ENCODE assay signal across 33 cellular contexts in the genomic region with DNA sequence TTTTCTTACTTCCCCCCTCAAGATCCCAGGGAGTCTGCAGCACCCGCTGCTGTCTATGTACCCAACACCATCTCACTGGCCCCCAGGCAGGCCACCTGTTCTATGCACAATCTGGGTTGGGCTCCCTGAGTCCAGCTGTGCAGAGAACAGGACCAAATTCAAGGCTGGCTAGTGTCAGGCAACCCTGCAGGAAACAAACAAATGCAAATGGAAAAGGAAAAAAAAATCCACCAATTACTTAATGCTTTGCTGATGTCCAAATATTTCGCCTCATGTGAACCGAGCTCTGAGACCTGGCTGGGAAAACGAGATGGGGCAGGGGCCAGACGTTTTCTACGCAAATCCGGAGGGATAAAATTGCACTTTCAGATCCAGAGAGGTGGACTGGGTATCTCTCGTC.
DNase-seq lines count a peak whose midpoint lies in the region; ATAC-seq, FAIRE-seq and TF ChIP-seq lines count a peak whose summit lies in the region.
"Had no signal": no experiment of that assay in that cellular context is flagged by ENCODE, and none has a peak within 500 bp of the region (broad histone marks: within the 10 kb centered on the region; RNA-seq: fewer than 3 reads in every experiment).

No MANE protein-coding gene starts in this region.

- H3K56ac ChIP-seq in H1 (replicated peaks; ENCODE audit: insufficient read length, low read depth, low read length) = no peak overlapping the region

- H3K18ac ChIP-seq in H1 (ENCODE audit: extremely low read depth, low read length) = peak overlapping the region; percentile 19; the same call in 1 of the 2 replicates
- H3K18ac ChIP-seq in mesenchymal stem cell (ENCODE audit: low read depth in 1 of 2, low read length in 2 of 2) = peak overlapping the region; percentile 78 to 81

- no peak overlapping the region for H3K4ac ChIP-seq in H1 (replicated peaks; ENCODE audit: insufficient read length, low read depth, low read length)
- peak overlapping the region in 1 of 2 experiments; percentile 50 for H3K4ac ChIP-seq in mesenchymal stem cell (ENCODE audit: low read depth in 1 of 2, low read length in 2 of 2)

- peaks cover 7% of the 10 kb centered on the region; the same call in 1 of the 2 replicates for H3K23me2 ChIP-seq in H1 (ENCODE audit: low read depth, low read length)

- TF ChIP-seq CTCF in A549 (IDR thresholded peaks at IDR 0.05) (no peak), H1 (IDR thresholded peaks at IDR 0.05; ENCODE audit: control extremely low read depth in 1 of 3, insufficient read depth in 1 of 3, low read depth in 1 of 3, low read length in 3 of 3) (no peak), stomach (IDR thresholded peaks at IDR 0.05) (no peak), RWPE1 (conservative IDR thresholded peaks at IDR 0.05; ENCODE audit: low read depth) (no peak)

- H3K14ac ChIP-seq in H1 (ENCODE audit: insufficient read length) (no peak overlapping the region), mesenchymal stem cell (ENCODE audit: low read length in 2 of 2) (no peak overlapping the region)

- POLR2A ChIA-PET in A549 (lab: Yijun Ruan, JAX) = interaction anchor here (0.8 kb wide), 1 partner anchor 25 kb away, joined by 3 read pairs; no protein-coding TSS in a partner anchor
- POLR2A ChIA-PET in H1 (lab: Charles Lee; ENCODE audit: partially characterized antibody) = no interaction called here
- POLR2A ChIA-PET in RWPE1 (lab: Yijun Ruan, JAX; ENCODE audit: low non-redundant PET) = no interaction called here

- 90% methylated on average over 7 of the region's 8 CpGs for WGBS in A549 (ENCODE audit: missing lambda C conversion rate)
- WGBS in H1 (ENCODE audit: extremely low coverage in 1 of 2, insufficient coverage in 1 of 2, insufficient read length in 1 of 2, insufficient replicate concordance in 2 of 2, low coverage in 1 of 2, low lambda C conversion rate in 2 of 2, missing lambda C conversion rate in 1 of 2), 2 experiments = 97% methylated on average over 8 of the region's 8 CpGs; no CpG with 5 or more reads in 1 of the 2 experiments
- WGBS in mesenchymal stem cell = 87% methylated on average over 8 of the region's 8 CpGs
- 61 to 75% (median 72%) methylated on average over 8 of the region's 8 CpGs for WGBS in stomach, 5 donors

- no peaks in the 10 kb centered on the region for H3K79me2 ChIP-seq in H1 (ENCODE audit: control insufficient read depth in 1 of 2, insufficient read depth in 2 of 2, low read length in 2 of 2)

- H2BK12ac ChIP-seq in H1 (ENCODE audit: low read depth, low read length) (no peak overlapping the region), mesenchymal stem cell (ENCODE audit: low read length in 2 of 2) (peak overlapping the region in 1 of 2 experiments; percentile 69)

- FAIRE-seq in A549 (lab: Jason Lieb, UNC) (no peak), H1 (lab: Jason Lieb, UNC) (no peak)
- FAIRE-seq: colon, D721Med had no signal

- H2BK15ac ChIP-seq in H1 (ENCODE audit: low read length) = no peak overlapping the region
- H2BK15ac ChIP-seq in mesenchymal stem cell (ENCODE audit: low read depth, poor library complexity, severe bottlenecking) = no peak overlapping the region

- H3K23ac ChIP-seq in H1 (ENCODE audit: insufficient read length) (no peak overlapping the region), mesenchymal stem cell (ENCODE audit: low read length in 2 of 2) (no peak overlapping the region)

- no peak for TF ChIP-seq POLR2A in A549 (IDR thresholded peaks at IDR 0.05; ENCODE audit: low read length)
- TF ChIP-seq POLR2A in H1 (IDR thresholded peaks at IDR 0.05; ENCODE audit: control extremely low read depth in 1 of 2, low read depth in 2 of 2, low read length in 2 of 2) = no peak
- TF ChIP-seq POLR2A in stomach (IDR thresholded peaks at IDR 0.05) = no peak

- intact Hi-C loops in stomach (cut with DNase I; ENCODE audit: low total_unique reads) = no loop called here

- TF ChIP-seq EP300 in A549 (IDR thresholded peaks at IDR 0.05) (no peak), H1 (IDR thresholded peaks at IDR 0.05; ENCODE audit: borderline replicate concordance in 1 of 2, low read depth in 2 of 2, low read length in 2 of 2) (no peak), stomach (IDR thresholded peaks at IDR 0.05) (no peak)

- H3K9me3 Mint-ChIP-seq in natural killer cell treated with Interleukin-12 subunit alpha and Interleukin-12 subunit beta and Interleukin-15 and Interleukin-18, amount 100 ng/mL, for 72 hours = no peaks in the 10 kb centered on the region
- H3K9me3 Mint-ChIP-seq: CD4-positive, alpha-beta T cell; stimulated activated naive CD8-positive, alpha-beta T cell treated with anti-CD3 and anti-CD28 coated beads, Interleukin-15, Interleukin-2, amounts not matched to agents 100 ng/mL and 50 ng/mL, for 24 hours had no signal

- no peaks in the 10 kb centered on the region for H3K36me3 ChIP-seq in H1 (ENCODE audit: control insufficient read depth in 2 of 4, insufficient read depth in 4 of 4, low read length in 3 of 4)
- no peaks in the 10 kb centered on the region for H3K36me3 ChIP-seq in mesenchymal stem cell (ENCODE audit: control insufficient read depth in 1 of 2, insufficient read depth in 2 of 2, low read depth in 1 of 2, low read length in 2 of 2)
- H3K36me3 ChIP-seq in stomach = no peaks in the 10 kb centered on the region
- H3K36me3 ChIP-seq: spleen, transverse colon had no signal

- peaks cover 48% of the 10 kb centered on the region for H3K4me1 ChIP-seq in A549
- no peaks in the 10 kb centered on the region for H3K4me1 ChIP-seq in H1 (replicated peaks in 1 of 4; ENCODE audit: control insufficient read depth in 3 of 4, insufficient read depth in 4 of 4, low read length in 3 of 4)
- peaks cover 22% of the 10 kb centered on the region for H3K4me1 ChIP-seq in mesenchymal stem cell (ENCODE audit: control insufficient read depth, insufficient read depth, low read depth, low read length)
- peaks cover 0 to 13% (median 2%) of the 10 kb centered on the region in 4 donors for H3K4me1 ChIP-seq in stomach
- H3K4me1 ChIP-seq: spleen, transverse colon had no signal

- H3K79me1 ChIP-seq in H1 (ENCODE audit: low read depth, low read length) (no peaks in the 10 kb centered on the region), mesenchymal stem cell (replicated peaks; ENCODE audit: low read length, poor library complexity, severe bottlenecking) (no peaks in the 10 kb centered on the region)

- H2AK5ac ChIP-seq in H1 (ENCODE audit: low read depth, low read length) = no peak overlapping the region
- H2AK5ac ChIP-seq in mesenchymal stem cell (ENCODE audit: low read length, severe bottlenecking) = peak overlapping the region; percentile 29

- H2BK120ac ChIP-seq in H1 (replicated peaks; ENCODE audit: low read depth, low read length) = no peak overlapping the region
- H2BK120ac ChIP-seq in mesenchymal stem cell (ENCODE audit: low read depth, low read length) = peak overlapping the region; percentile 50

- peaks cover 0 to 3% of the 10 kb centered on the region in 2 experiments for H4K20me1 ChIP-seq in H1 (replicated peaks in 1 of 2; ENCODE audit: control insufficient read depth in 1 of 2, insufficient read depth in 2 of 2, low read length in 2 of 2)

- H3K27ac Mint-ChIP-seq in natural killer cell treated with Interleukin-12 subunit alpha and Interleukin-12 subunit beta and Interleukin-15 and Interleukin-18, amount 100 ng/mL, for 72 hours = no peak overlapping the region
- H3K27ac Mint-ChIP-seq: activated CD8-positive, alpha-beta T cell treated with anti-CD3 and anti-CD28 coated beads, Interleukin-2, amount 10 ng/mL, durations not matched to agents 7 days and 5 days; activated naive CD8-positive, alpha-beta T cell; CD4-positive, alpha-beta T cell; naive thymus-derived CD4-positive, alpha-beta T cell; stimulated activated naive CD8-positive, alpha-beta T cell treated with anti-CD3 and anti-CD28 coated beads, Interleukin-15, Interleukin-2, amounts not matched to agents 100 ng/mL and 50 ng/mL, for 24 hours had no signal

- H3K27me3 ChIP-seq in H1 (replicated peaks in 1 of 4; ENCODE audit: control insufficient read depth in 3 of 4, extremely low read depth in 1 of 4, insufficient read depth in 3 of 4, low read length in 3 of 4) (no peaks in the 10 kb centered on the region), mesenchymal stem cell (ENCODE audit: control insufficient read depth in 1 of 2, insufficient read depth in 1 of 2, low read length in 2 of 2) (peaks cover 0 to 53% of the 10 kb centered on the region in 2 experiments), stomach (peaks cover 0 to 6% (median 6%) of the 10 kb centered on the region in 3 donors)

- H3K27ac ChIP-seq in A549 (peak overlapping the region; percentile 78 to 89), H1 (ENCODE audit: low read depth, low read length) (no peak overlapping the region), mesenchymal stem cell (ENCODE audit: low read length, poor library complexity, severe bottlenecking) (no peak overlapping the region), stomach (peak overlapping the region in 3 of 5 donors; percentile 34 to 70 (median 48)), RWPE1 (no peak overlapping the region)
- H3K27ac ChIP-seq: spleen had no signal

- no peak overlapping the region for H4K5ac ChIP-seq in H1 (ENCODE audit: insufficient read length, low read depth, low read length)

- H3K9ac ChIP-seq in H1 (replicated peaks in 1 of 4; ENCODE audit: extremely low read depth in 1 of 4, low read depth in 3 of 4, low read length in 3 of 4) = no peak overlapping the region
- no peak overlapping the region for H3K9ac ChIP-seq in mesenchymal stem cell (ENCODE audit: low read length)

- no peak overlapping the region for H4K8ac ChIP-seq in H1 (ENCODE audit: extremely low read depth, insufficient read depth, low read length)
- peak overlapping the region; percentile 78 for H4K8ac ChIP-seq in mesenchymal stem cell (ENCODE audit: low read length)

- H3K4me3 ChIP-seq in A549 = no peak overlapping the region
- H3K4me3 ChIP-seq in H1 (ENCODE audit: extremely low read depth in 1 of 4, insufficient read depth in 2 of 4, low read depth in 3 of 4, low read length in 4 of 4) = no peak overlapping the region
- H3K4me3 ChIP-seq in mesenchymal stem cell (ENCODE audit: insufficient read depth in 1 of 2, low read depth in 1 of 2, low read length in 2 of 2) = no peak overlapping the region
- H3K4me3 ChIP-seq in stomach = no peak overlapping the region
- H3K4me3 ChIP-seq: spleen, transverse colon had no signal

- peaks cover 19 to 21% of the 10 kb centered on the region in 2 donors for H3K27me3 Mint-ChIP-seq in natural killer cell treated with Interleukin-12 subunit alpha and Interleukin-12 subunit beta and Interleukin-15 and Interleukin-18, amount 100 ng/mL, for 72 hours
- H3K27me3 Mint-ChIP-seq: IgD-negative memory B cell had no signal

- no peak overlapping the region for H2BK20ac ChIP-seq in H1 (ENCODE audit: low read length)

- H4K91ac ChIP-seq in H1 (replicated peaks; ENCODE audit: insufficient read length, low read length) (no peak overlapping the region), mesenchymal stem cell (ENCODE audit: low read length) (peak overlapping the region; percentile 73)

- H3K36me3 Mint-ChIP-seq in natural killer cell treated with Interleukin-12 subunit alpha and Interleukin-12 subunit beta and Interleukin-15 and Interleukin-18, amount 100 ng/mL, for 72 hours = no peaks in the 10 kb centered on the region
- H3K36me3 Mint-ChIP-seq: activated naive CD8-positive, alpha-beta T cell; IgD-negative memory B cell; naive thymus-derived CD4-positive, alpha-beta T cell had no signal

- no peaks in the 10 kb centered on the region for H3K4me1 Mint-ChIP-seq in natural killer cell treated with Interleukin-12 subunit alpha and Interleukin-12 subunit beta and Interleukin-15 and Interleukin-18, amount 100 ng/mL, for 72 hours (ENCODE audit: low read depth in 2 of 2)
- H3K4me1 Mint-ChIP-seq: IgD-negative memory B cell; naive thymus-derived CD4-positive, alpha-beta T cell had no signal

- H3K4me2 ChIP-seq in A549 (peak overlapping the region; percentile 53), H1 (ENCODE audit: insufficient read depth in 1 of 2, low read depth in 2 of 2, low read length in 2 of 2) (no peak overlapping the region), mesenchymal stem cell (ENCODE audit: low read length, poor library complexity, severe bottlenecking) (no peak overlapping the region)

- DNase-seq in A549 (ENCODE audit: low read depth in 1 of 2, low spot score in 1 of 2) (no peak), H1 (ENCODE audit: low read depth in 1 of 2, low spot score in 2 of 2) (no peak), mesenchymal stem cell (peak; percentile 30), stomach (no peak), RWPE1 (ENCODE audit: low spot score) (no peak)
- DNase-seq in natural killer cell treated with Interleukin-12 subunit alpha and Interleukin-12 subunit beta and Interleukin-15 and Interleukin-18, amount 100 ng/mL, for 72 hours (ENCODE audit: low spot score) = no peak
- no peak for DNase-seq in stimulated activated CD4-positive, alpha-beta T cell treated with anti-CD3 and anti-CD28 coated beads, Interleukin-1b, Interleukin-23, amount 100 ng/mL, for 48 hours
- DNase-seq: activated CD4-positive, alpha-beta T cell treated with anti-CD3 and anti-CD28 coated beads for 4 hours; activated CD8-positive, alpha-beta T cell treated with anti-CD3 and anti-CD28 coated beads, Interleukin-2, amount 10 ng/mL, durations not matched to agents 7 days and 5 days; activated T-cell treated with anti-CD3 and anti-CD28 coated beads for 4 hours; anterior cingulate cortex; CD4-positive, alpha-beta T cell; effector CD4-positive, alpha-beta T cell; midbrain; MV-4-11; naive thymus-derived CD4-positive, alpha-beta T cell; NCI-H1436; NCI-H2081 treated with DMSO at 0.1 percent for 48 hours; NCI-H2227 treated with DMSO at 0.1 percent for 48 hours; retina; SIG-M5; spleen; stimulated activated CD8-positive, alpha-beta memory T cell treated with anti-CD3 and anti-CD28 coated beads, Interleukin-4, amount 100 ng/mL, for 48 hours; SW 1271; T-helper 9 cell; transverse colon had no signal

- no peak overlapping the region for H3K4me3 Mint-ChIP-seq in natural killer cell treated with Interleukin-12 subunit alpha and Interleukin-12 subunit beta and Interleukin-15 and Interleukin-18, amount 100 ng/mL, for 72 hours
- H3K4me3 Mint-ChIP-seq: activated CD8-positive, alpha-beta T cell treated with anti-CD3 and anti-CD28 coated beads, Interleukin-2, amount 10 ng/mL, durations not matched to agents 7 days and 5 days; activated naive CD8-positive, alpha-beta T cell; CD4-positive, alpha-beta T cell; IgD-negative memory B cell; naive thymus-derived CD4-positive, alpha-beta T cell; stimulated activated naive CD8-positive, alpha-beta T cell treated with anti-CD3 and anti-CD28 coated beads, Interleukin-15, Interleukin-2, amounts not matched to agents 100 ng/mL and 50 ng/mL, for 24 hours had no signal

- H3K9me3 ChIP-seq in A549 (peaks cover 14% of the 10 kb centered on the region), H1 (ENCODE audit: insufficient read depth in 2 of 2, low read depth in 1 of 2, low read length in 1 of 2) (no peaks in the 10 kb centered on the region), mesenchymal stem cell (ENCODE audit: control insufficient read depth, low read length) (peaks cover 19% of the 10 kb centered on the region), stomach (peaks cover 0 to 7% (median 3%) of the 10 kb centered on the region in 4 donors)
- H3K9me3 ChIP-seq: transverse colon had no signal

- ATAC-seq in A549 (peak; percentile 49 to 52; a peak in 5 of 6 replicates), HG02852 (IDR thresholded peaks at IDR 0.05; ENCODE audit: unreplicated experiment) (no peak)
- ATAC-seq in natural killer cell treated with Interleukin-12 subunit alpha and Interleukin-12 subunit beta and Interleukin-15 and Interleukin-18, amount 100 ng/mL, for 72 hours = no peak
- ATAC-seq: activated CD8-positive, alpha-beta T cell treated with anti-CD3 and anti-CD28 coated beads, Interleukin-2, amount 10 ng/mL, durations not matched to agents 7 days and 5 days; naive thymus-derived CD4-positive, alpha-beta T cell; Panc1 had no signal

- no peak overlapping the region for H2BK5ac ChIP-seq in H1 (ENCODE audit: low read depth, low read length)
- H2BK5ac ChIP-seq in mesenchymal stem cell (ENCODE audit: low read depth, low read length, poor library complexity, severe bottlenecking) = no peak overlapping the region

- H2AFZ ChIP-seq in H1 (ENCODE audit: low read length) (no peak overlapping the region), mesenchymal stem cell (ENCODE audit: low read depth, low read length) (no peak overlapping the region)

- CTCF ChIA-PET in A549 (lab: Yijun Ruan, JAX) (no interaction called here), H1 (lab: Charles Lee; ENCODE audit: partially characterized antibody) (interaction anchor here (0.6 kb wide), 1 partner anchor 459 kb away, joined by 3 read pairs; no protein-coding TSS in a partner anchor), RWPE1 (lab: Yijun Ruan, JAX) (no interaction called here)

- TF ChIP-seq RAD21 in A549 (conservative IDR thresholded peaks at IDR 0.05 in 1 of 2, IDR thresholded peaks at IDR 0.05 in 1 of 2) = no peak
- no peak for TF ChIP-seq RAD21 in H1 (IDR thresholded peaks at IDR 0.05 in 1 of 2, conservative IDR thresholded peaks at IDR 0.05 in 1 of 2; ENCODE audit: low read depth in 2 of 2, low read length in 2 of 2)

Comparison
In these comparisons a context has a peak if more than half of its experiments do, and no peak if none do; other contexts are left out.
1. ATAC-seq: peak in A549 (2 of 2); none in HG02852 (single experiment) and natural killer cell treated with Interleukin-12 subunit alpha and Interleukin-12 subunit beta and Interleukin-15 and Interleukin-18, amount 100 ng/mL, for 72 hours (0 of 2).
2. H3K27ac ChIP-seq: peak in A549 (2 of 2) and stomach (3 of 5); none in H1 (single experiment), mesenchymal stem cell (single experiment) and RWPE1 (single experiment).